In genomic region chr1:151314137-151314875, GRCh38 we compare ENCODE assay signal across 9 cellular contexts. TPM values are rescaled to one million over a fixed set of nuclear protein-coding genes. Genes with fewer than 3 reads are reported as not detected.
DNase-seq lines count a peak whose midpoint lies in the region; ATAC-seq, FAIRE-seq and TF ChIP-seq lines count a peak whose summit lies in the region.
"Had no signal": no experiment of that assay in that cellular context is flagged by ENCODE, and none has a peak within 500 bp of the region (broad histone marks: within the 10 kb centered on the region; RNA-seq: fewer than 3 reads in every experiment).

No MANE protein-coding gene starts in this region.

- no peak for TF ChIP-seq EP300 in K562 (IDR thresholded peaks at IDR 0.05; ENCODE audit: low read length)

- POLR2A ChIA-PET in K562 (lab: Yijun Ruan, JAX) (interaction anchor here (0.5 to 13.7 kb wide), 8 partner anchors 8 to 434 kb away, joined by 3 to 156 read pairs (median 3); partner anchors contain the start of gene PI4KB), OCI-LY7 (lab: Charles Lee) (interaction anchor here (1.0 to 1.2 kb wide), 3 partner anchors 12 to 33 kb away, joined by 3 to 4 read pairs (median 3); partner anchors contain the start of gene ZNF687)

- TF ChIP-seq CTCF in K562 (IDR thresholded peaks at IDR 0.05 in 2 of 3, conservative IDR thresholded peaks at IDR 0.05 in 1 of 3; ENCODE audit: insufficient read depth in 2 of 3, low read depth in 1 of 3, low read length in 3 of 3) (no peak), smooth muscle cell (IDR thresholded peaks at IDR 0.05; ENCODE audit: borderline replicate concordance, insufficient read depth, poor library complexity, severe bottlenecking) (no peak), OCI-LY7 (conservative IDR thresholded peaks at IDR 0.05; ENCODE audit: low read length) (no peak)

- H3K79me2 ChIP-seq in K562 (ENCODE audit: control insufficient read depth, insufficient read depth, low read length) = peaks cover 27% of the 10 kb centered on the region
- peaks cover 14% of the 10 kb centered on the region for H3K79me2 ChIP-seq in smooth muscle cell (ENCODE audit: low read depth)
- no peaks in the 10 kb centered on the region for H3K79me2 ChIP-seq in OCI-LY7 (ENCODE audit: insufficient read depth, low read depth, low read length)

- intact Hi-C loops in K562 (cut with micrococcal nuclease) (no loop called here), OCI-LY7 (cut with micrococcal nuclease; ENCODE audit: unreplicated experiment) (no loop called here)

- H3K9me2 ChIP-seq in OCI-LY7 (ENCODE audit: insufficient read depth, low read length) = no peaks in the 10 kb centered on the region

- no peaks in the 10 kb centered on the region for H3K9me3 ChIP-seq in K562 (replicated peaks; ENCODE audit: control insufficient read depth, insufficient read depth, low read depth, low read length)
- no peaks in the 10 kb centered on the region for H3K9me3 ChIP-seq in smooth muscle cell (replicated peaks; ENCODE audit: low read depth)
- no peaks in the 10 kb centered on the region for H3K9me3 ChIP-seq in OCI-LY7 (ENCODE audit: low read length)

- peaks cover 84% of the 10 kb centered on the region for H3K36me3 ChIP-seq in K562 (ENCODE audit: control insufficient read depth, insufficient read depth, low read length)
- no peaks in the 10 kb centered on the region for H3K36me3 ChIP-seq in smooth muscle cell (ENCODE audit: low read depth)
- peaks cover 75% of the 10 kb centered on the region for H3K36me3 ChIP-seq in OCI-LY7 (ENCODE audit: insufficient read depth, low read length)

- H3K4me2 ChIP-seq in K562 (ENCODE audit: insufficient read depth, low read length) (no peak overlapping the region), smooth muscle cell (no peak overlapping the region), OCI-LY7 (ENCODE audit: low read length) (no peak overlapping the region)

- H2AFZ ChIP-seq in K562 (ENCODE audit: low read depth, low read length) (no peak overlapping the region), smooth muscle cell (ENCODE audit: low read depth) (no peak overlapping the region), OCI-LY7 (ENCODE audit: low read length) (no peak overlapping the region)

- DNase-seq in H54 (ENCODE audit: insufficient read length, low spot score) = peak; percentile 89
- DNase-seq in K562 (ENCODE audit: extremely low read depth in 1 of 4, low spot score in 3 of 4) = no peak
- DNase-seq in hypothalamus (lab: John Stamatoyannopoulos, UW) = peak in 49 of 51 donors; percentile 13 to 94 (median 77)
- no peak for DNase-seq in smooth muscle cell (lab: John Stamatoyannopoulos, UW; ENCODE audit: unreplicated experiment)
- no peak for DNase-seq in OCI-LY7 (ENCODE audit: low spot score)
- no peak for DNase-seq in activated CD8-positive, alpha-beta memory T cell treated with anti-CD3 and anti-CD28 coated beads for 24 hours
- no peak for DNase-seq in activated T-cell treated with anti-CD3 and anti-CD28 coated beads for 4 hours
- DNase-seq: NCI-H1436 had no signal

- H3K9ac ChIP-seq in K562 (ENCODE audit: insufficient read depth in 1 of 2, low read depth in 2 of 2, low read length in 2 of 2) = no peak overlapping the region
- H3K9ac ChIP-seq in smooth muscle cell (ENCODE audit: low read depth) = no peak overlapping the region

- peak overlapping the region; percentile 6; the same call in 1 of the 3 replicates for H3K27ac ChIP-seq in K562 (ENCODE audit: extremely low read depth, low read depth, low read length)
- H3K27ac ChIP-seq in smooth muscle cell (ENCODE audit: low read depth) = peak overlapping the region; percentile 99
- no peak overlapping the region for H3K27ac ChIP-seq in OCI-LY7 (ENCODE audit: low read depth, low read length, poor library complexity, severe bottlenecking)

- H4K20me1 ChIP-seq in K562 (replicated peaks; ENCODE audit: control insufficient read depth, insufficient read depth, low read length) (peaks cover 7% of the 10 kb centered on the region; the same call in 1 of the 2 replicates), smooth muscle cell (ENCODE audit: low read depth) (peaks cover 22% of the 10 kb centered on the region), OCI-LY7 (ENCODE audit: insufficient read depth, low read length) (no peaks in the 10 kb centered on the region)

- H3K4me1 ChIP-seq in K562 (replicated peaks in 1 of 2; ENCODE audit: control insufficient read depth in 2 of 2, insufficient read depth in 2 of 2, low read length in 2 of 2) (peaks cover 12 to 45% of the 10 kb centered on the region in 2 experiments; a peak in 4 of 5 replicates), smooth muscle cell (ENCODE audit: low read depth) (peaks cover 25% of the 10 kb centered on the region), OCI-LY7 (ENCODE audit: insufficient read depth, low read length, poor library complexity, severe bottlenecking) (no peaks in the 10 kb centered on the region)

- BruUV-seq in K562 (replicated peaks; lab: Mats Ljungman, UMichigan) (no TSS peak), OCI-LY7 (replicated peaks; lab: Mats Ljungman, UMichigan) (no TSS peak)

- no peak for TF ChIP-seq POLR2A in H54 (IDR thresholded peaks at IDR 0.05; ENCODE audit: low read depth, low read length)
- no peak for TF ChIP-seq POLR2A in K562 (conservative IDR thresholded peaks at IDR 0.05)

- ATAC-seq in K562 (no peak), GM19328 (IDR thresholded peaks at IDR 0.05; ENCODE audit: unreplicated experiment) (no peak)

- H3K9me1 ChIP-seq in K562 (ENCODE audit: control insufficient read depth, insufficient read depth, low read length) = peaks cover 3% of the 10 kb centered on the region

- H3K27me3 ChIP-seq in K562 (ENCODE audit: control insufficient read depth in 2 of 2, insufficient read depth in 2 of 2, low read length in 2 of 2) = no peaks in the 10 kb centered on the region
- no peaks in the 10 kb centered on the region for H3K27me3 ChIP-seq in smooth muscle cell (ENCODE audit: low read depth)

- no peak for TF ChIP-seq RAD21 in K562 (CRISPR knock-in tag; conservative IDR thresholded peaks at IDR 0.05 in 1 of 2, IDR thresholded peaks at IDR 0.05 in 1 of 2)

- in situ Hi-C loops in K562 (cut with MboI) = no loop called here

- CTCF ChIA-PET in K562 (lab: Yijun Ruan, JAX; ENCODE audit: low intra/inter-chr PET ratio) (no interaction called here), OCI-LY7 (lab: Charles Lee; ENCODE audit: unreplicated experiment) (no interaction called here)

- WGBS in K562 (ENCODE audit: insufficient coverage, low coverage, missing lambda C conversion rate) = 57% methylated on average over 3 of the region's 3 CpGs
- WGBS in smooth muscle cell (ENCODE audit: low lambda C conversion rate) = 72% methylated on average over 3 of the region's 3 CpGs

- H3K4me3 ChIP-seq in K562 (no peak overlapping the region), smooth muscle cell (no peak overlapping the region), OCI-LY7 (ENCODE audit: low read depth, low read length, poor library complexity, severe bottlenecking) (no peak overlapping the region)

- FAIRE-seq in H54 (lab: Jason Lieb, UNC) (no peak), K562 (lab: Jason Lieb, UNC) (no peak)

- H3F3A ChIP-seq in smooth muscle cell (ENCODE audit: low read depth) = peaks cover 20% of the 10 kb centered on the region

RNA-seq across cellular contexts. Expression of gene PI4KB, which starts 12.9 kb away (rescaled TPM):
- 172 and 273 TPM in 2 replicates for total RNA-seq in K562 (2011; cell fraction: chromatin; rRNA removed; ENCODE audit: low replicate concordance)
- total RNA-seq in K562 (2011; cell fraction: nucleolus; rRNA removed) = 144 and 147 TPM in 2 replicates
- 134 and 144 TPM in 2 replicates for total RNA-seq in K562 (2011; cell fraction: nucleoplasm; rRNA removed)
- total RNA-seq in K562 (2014; rRNA removed) (45.1 and 62.4 TPM in 2 replicates), K562 (2014; rRNA removed; fragmentation: Illumina TruSeq; extraction: Trizol) (20.5 and 27.9 TPM in 2 replicates), K562 (2015; rRNA removed; fragmentation: Illumina TruSeq; extraction: Trizol) (30.1 and 32.8 TPM in 2 replicates), K562 (2021) (51.8 and 54.3 TPM in 2 replicates), smooth muscle cell (28.0 and 32.2 TPM in 2 replicates), OCI-LY7 (2022) (50.6 and 60.4 TPM in 2 replicates)
- polyA plus RNA-seq in K562 (2011; rRNA removed) (65.4 and 78.3 TPM in 2 replicates), K562 (2014; fragmentation: Illumina TruSeq; extraction: Trizol) (55.8 and 58.0 TPM in 2 replicates), K562 (2014; fragmentation: Nextera tagmentation; extraction: Ambion mirVana) (1 to 10 TPM; 3.1 to 8.9 TPM), K562 (2014; rRNA removed) (45.9 and 67.2 TPM in 2 replicates), smooth muscle cell (46.7 and 58.7 TPM in 2 replicates)
- polyA plus RNA-seq in K562 (2011; cell fraction: cytosol; rRNA removed) = 75.5 and 76.8 TPM in 2 replicates
- 206 and 207 TPM in 2 replicates for polyA plus RNA-seq in K562 (2011; cell fraction: nucleus; rRNA removed)
- polyA plus RNA-seq in K562 (2012) = 38.3 and 59.7 TPM in 2 replicates
- polyA minus RNA-seq in K562 (2011; rRNA and poly(A)+ RNA removed) = 89.6 and 112 TPM in 2 replicates
- 33.2 and 48.9 TPM in 2 replicates for polyA minus RNA-seq in K562 (2011; cell fraction: cytosol; rRNA and poly(A)+ RNA removed)
- 41.1 and 46.8 TPM in 2 replicates for polyA minus RNA-seq in K562 (2011; cell fraction: nucleus; rRNA and poly(A)+ RNA removed)
- total RNA-seq in OCI-LY7 (2014; rRNA removed; shearing (Covaris generic)) = 36.9 and 38.0 TPM in 2 replicates

RNA-seq across cellular contexts. Expression of gene ZNF687, which starts 32.2 kb away (rescaled TPM):
- total RNA-seq in K562 (2011; cell fraction: chromatin; rRNA removed; ENCODE audit: low replicate concordance) = 31.3 and 87.1 TPM in 2 replicates
- 63.7 and 79.5 TPM in 2 replicates for total RNA-seq in K562 (2011; cell fraction: nucleolus; rRNA removed)
- total RNA-seq in K562 (2011; cell fraction: nucleoplasm; rRNA removed) = 34.4 and 45.7 TPM in 2 replicates
- total RNA-seq in K562 (2014; rRNA removed) (12.3 and 15.6 TPM in 2 replicates), K562 (2014; rRNA removed; fragmentation: Illumina TruSeq; extraction: Trizol) (5.1 and 6.9 TPM in 2 replicates), K562 (2015; rRNA removed; fragmentation: Illumina TruSeq; extraction: Trizol) (10.6 and 10.7 TPM in 2 replicates), K562 (2021) (22.7 and 26.4 TPM in 2 replicates), smooth muscle cell (10.7 and 13.1 TPM in 2 replicates), OCI-LY7 (2022) (31.6 and 31.7 TPM in 2 replicates)
- polyA plus RNA-seq in K562 (2011; rRNA removed) (9.0 and 16.9 TPM in 2 replicates), K562 (2014; fragmentation: Illumina TruSeq; extraction: Trizol) (11.5 and 14.4 TPM in 2 replicates), K562 (2014; fragmentation: Nextera tagmentation; extraction: Ambion mirVana) (under 1 TPM; 0.13 to 0.21 TPM), K562 (2014; rRNA removed) (12.8 and 13.2 TPM in 2 replicates), smooth muscle cell (2.4 and 4.2 TPM in 2 replicates)
- 18.6 and 24.5 TPM in 2 replicates for polyA plus RNA-seq in K562 (2011; cell fraction: cytosol; rRNA removed)
- 32.1 and 47.9 TPM in 2 replicates for polyA plus RNA-seq in K562 (2011; cell fraction: nucleus; rRNA removed)
- polyA plus RNA-seq in K562 (2012) = 14.2 and 25.5 TPM in 2 replicates
- polyA minus RNA-seq in K562 (2011; rRNA and poly(A)+ RNA removed) = 15.5 and 16.2 TPM in 2 replicates
- polyA minus RNA-seq in K562 (2011; cell fraction: cytosol; rRNA and poly(A)+ RNA removed) = 19.1 and 23.9 TPM in 2 replicates
- polyA minus RNA-seq in K562 (2011; cell fraction: nucleus; rRNA and poly(A)+ RNA removed) = 33.4 and 47.0 TPM in 2 replicates
- 18.0 and 20.9 TPM in 2 replicates for total RNA-seq in OCI-LY7 (2014; rRNA removed; shearing (Covaris generic))

RNA-seq across cellular contexts. Expression of gene RFX5, which starts 32.7 kb away (rescaled TPM):
- total RNA-seq in K562 (2011; cell fraction: chromatin; rRNA removed; ENCODE audit: low replicate concordance) = 32.5 and 45.8 TPM in 2 replicates
- 29.5 and 32.4 TPM in 2 replicates for total RNA-seq in K562 (2011; cell fraction: nucleolus; rRNA removed)
- 32.8 and 34.1 TPM in 2 replicates for total RNA-seq in K562 (2011; cell fraction: nucleoplasm; rRNA removed)
- total RNA-seq in K562 (2014; rRNA removed) (25.7 and 30.5 TPM in 2 replicates), K562 (2014; rRNA removed; fragmentation: Illumina TruSeq; extraction: Trizol) (32.2 and 34.6 TPM in 2 replicates), K562 (2015; rRNA removed; fragmentation: Illumina TruSeq; extraction: Trizol) (29.4 and 30.4 TPM in 2 replicates), K562 (2021) (32.7 and 36.1 TPM in 2 replicates), smooth muscle cell (22.7 and 53.0 TPM in 2 replicates), OCI-LY7 (2022) (115 and 131 TPM in 2 replicates)
- polyA plus RNA-seq in K562 (2011; rRNA removed) (38.5 and 40.3 TPM in 2 replicates), K562 (2014; fragmentation: Illumina TruSeq; extraction: Trizol) (36.2 and 48.2 TPM in 2 replicates), K562 (2014; fragmentation: Nextera tagmentation; extraction: Ambion mirVana) (1 to 10 TPM; 3.8 to 4.9 TPM), K562 (2014; rRNA removed) (27.9 and 32.3 TPM in 2 replicates), smooth muscle cell (12.4 and 16.3 TPM in 2 replicates)
- polyA plus RNA-seq in K562 (2011; cell fraction: cytosol; rRNA removed) = 16.5 and 17.9 TPM in 2 replicates
- 77.0 and 80.0 TPM in 2 replicates for polyA plus RNA-seq in K562 (2011; cell fraction: nucleus; rRNA removed)
- polyA plus RNA-seq in K562 (2012) = 20.9 and 31.9 TPM in 2 replicates
- polyA minus RNA-seq in K562 (2011; rRNA and poly(A)+ RNA removed) = 23.8 and 26.6 TPM in 2 replicates
- polyA minus RNA-seq in K562 (2011; cell fraction: cytosol; rRNA and poly(A)+ RNA removed) = 13.5 and 15.0 TPM in 2 replicates
- polyA minus RNA-seq in K562 (2011; cell fraction: nucleus; rRNA and poly(A)+ RNA removed) = 17.4 and 27.3 TPM in 2 replicates
- 99.7 and 122 TPM in 2 replicates for total RNA-seq in OCI-LY7 (2014; rRNA removed; shearing (Covaris generic))

RNA-seq across cellular contexts. Expression of gene SELENBP1, which starts 58.2 kb away (rescaled TPM):
- total RNA-seq in K562 (2011; cell fraction: chromatin; rRNA removed; ENCODE audit: low replicate concordance) = 76.1 and 163 TPM in 2 replicates
- total RNA-seq in K562 (2011; cell fraction: nucleolus; rRNA removed) = 110 and 113 TPM in 2 replicates
- total RNA-seq in K562 (2011; cell fraction: nucleoplasm; rRNA removed) = 76.5 and 80.5 TPM in 2 replicates
- total RNA-seq in K562 (2014; rRNA removed) = 40.7 and 62.2 TPM in 2 replicates
- 18.9 and 28.3 TPM in 2 replicates for total RNA-seq in K562 (2014; rRNA removed; fragmentation: Illumina TruSeq; extraction: Trizol)
- 25.8 and 25.9 TPM in 2 replicates for total RNA-seq in K562 (2015; rRNA removed; fragmentation: Illumina TruSeq; extraction: Trizol)
- 41.9 and 42.9 TPM in 2 replicates for total RNA-seq in K562 (2021)
- 30.2 and 53.7 TPM in 2 replicates for polyA plus RNA-seq in K562 (2011; rRNA removed)
- 28.6 and 82.9 TPM in 2 replicates for polyA plus RNA-seq in K562 (2011; cell fraction: cytosol; rRNA removed)
- polyA plus RNA-seq in K562 (2011; cell fraction: nucleus; rRNA removed) = 144 and 349 TPM in 2 replicates
- polyA plus RNA-seq in K562 (2012) = 52.3 and 57.9 TPM in 2 replicates
- 45.0 and 45.3 TPM in 2 replicates for polyA plus RNA-seq in K562 (2014; fragmentation: Illumina TruSeq; extraction: Trizol)
- 10 to 100 TPM; 52.1 to 81.2 TPM for polyA plus RNA-seq in K562 (2014; fragmentation: Nextera tagmentation; extraction: Ambion mirVana)
- 47.1 and 50.8 TPM in 2 replicates for polyA plus RNA-seq in K562 (2014; rRNA removed)
- polyA minus RNA-seq in K562 (2011; rRNA and poly(A)+ RNA removed) = 15.3 and 44.9 TPM in 2 replicates
- polyA minus RNA-seq in K562 (2011; cell fraction: cytosol; rRNA and poly(A)+ RNA removed) = 26.6 and 29.5 TPM in 2 replicates
- 16.6 and 24.6 TPM in 2 replicates for polyA minus RNA-seq in K562 (2011; cell fraction: nucleus; rRNA and poly(A)+ RNA removed)
- 22.0 and 26.7 TPM in 2 replicates for total RNA-seq in smooth muscle cell
- polyA plus RNA-seq in smooth muscle cell = 28.8 and 40.2 TPM in 2 replicates
- not detected in 2 replicates for total RNA-seq in OCI-LY7 (2014; rRNA removed; shearing (Covaris generic))
- total RNA-seq in OCI-LY7 (2022) = not detected in 2 replicates

RNA-seq across cellular contexts. Expression of gene PSMD4, which starts 59.8 kb away (rescaled TPM):
- total RNA-seq in K562 (2011; cell fraction: chromatin; rRNA removed; ENCODE audit: low replicate concordance) = 204 and 285 TPM in 2 replicates
- 154 and 177 TPM in 2 replicates for total RNA-seq in K562 (2011; cell fraction: nucleolus; rRNA removed)
- 184 and 195 TPM in 2 replicates for total RNA-seq in K562 (2011; cell fraction: nucleoplasm; rRNA removed)
- 298 and 306 TPM in 2 replicates for total RNA-seq in K562 (2014; rRNA removed)
- 322 and 353 TPM in 2 replicates for total RNA-seq in K562 (2014; rRNA removed; fragmentation: Illumina TruSeq; extraction: Trizol)
- 291 and 295 TPM in 2 replicates for total RNA-seq in K562 (2015; rRNA removed; fragmentation: Illumina TruSeq; extraction: Trizol)
- total RNA-seq in K562 (2021) = 243 and 255 TPM in 2 replicates
- polyA plus RNA-seq in K562 (2011; rRNA removed) = 298 and 324 TPM in 2 replicates
- 395 and 420 TPM in 2 replicates for polyA plus RNA-seq in K562 (2011; cell fraction: cytosol; rRNA removed)
- polyA plus RNA-seq in K562 (2011; cell fraction: nucleus; rRNA removed) = 143 and 175 TPM in 2 replicates
- polyA plus RNA-seq in K562 (2012) = 260 and 366 TPM in 2 replicates
- polyA plus RNA-seq in K562 (2014; fragmentation: Illumina TruSeq; extraction: Trizol) = 283 and 307 TPM in 2 replicates
- polyA plus RNA-seq in K562 (2014; fragmentation: Nextera tagmentation; extraction: Ambion mirVana) = 100 to 1,000 TPM; 194 to 243 TPM
- 302 and 313 TPM in 2 replicates for polyA plus RNA-seq in K562 (2014; rRNA removed)
- 332 and 377 TPM in 2 replicates for polyA minus RNA-seq in K562 (2011; rRNA and poly(A)+ RNA removed)
- 124 and 136 TPM in 2 replicates for polyA minus RNA-seq in K562 (2011; cell fraction: cytosol; rRNA and poly(A)+ RNA removed)
- 48.2 and 62.2 TPM in 2 replicates for polyA minus RNA-seq in K562 (2011; cell fraction: nucleus; rRNA and poly(A)+ RNA removed)
- 97.2 and 109 TPM in 2 replicates for total RNA-seq in smooth muscle cell
- polyA plus RNA-seq in smooth muscle cell = 192 and 198 TPM in 2 replicates
- 118 and 134 TPM in 2 replicates for total RNA-seq in OCI-LY7 (2014; rRNA removed; shearing (Covaris generic))
- 137 and 150 TPM in 2 replicates for total RNA-seq in OCI-LY7 (2022)

Comparison
In these comparisons a context has a peak if more than half of its experiments do, and no peak if none do; other contexts are left out.
1. DNase-seq: peak in H54 (single experiment) and hypothalamus (49 of 51); none in K562 (0 of 4), smooth muscle cell (single experiment), OCI-LY7 (single experiment), activated CD8-positive, alpha-beta memory T cell treated with anti-CD3 and anti-CD28 coated beads for 24 hours (single experiment) and activated T-cell treated with anti-CD3 and anti-CD28 coated beads for 4 hours (single experiment).